17 cellular contexts compared by ENCODE assay signal in the genomic region with DNA sequence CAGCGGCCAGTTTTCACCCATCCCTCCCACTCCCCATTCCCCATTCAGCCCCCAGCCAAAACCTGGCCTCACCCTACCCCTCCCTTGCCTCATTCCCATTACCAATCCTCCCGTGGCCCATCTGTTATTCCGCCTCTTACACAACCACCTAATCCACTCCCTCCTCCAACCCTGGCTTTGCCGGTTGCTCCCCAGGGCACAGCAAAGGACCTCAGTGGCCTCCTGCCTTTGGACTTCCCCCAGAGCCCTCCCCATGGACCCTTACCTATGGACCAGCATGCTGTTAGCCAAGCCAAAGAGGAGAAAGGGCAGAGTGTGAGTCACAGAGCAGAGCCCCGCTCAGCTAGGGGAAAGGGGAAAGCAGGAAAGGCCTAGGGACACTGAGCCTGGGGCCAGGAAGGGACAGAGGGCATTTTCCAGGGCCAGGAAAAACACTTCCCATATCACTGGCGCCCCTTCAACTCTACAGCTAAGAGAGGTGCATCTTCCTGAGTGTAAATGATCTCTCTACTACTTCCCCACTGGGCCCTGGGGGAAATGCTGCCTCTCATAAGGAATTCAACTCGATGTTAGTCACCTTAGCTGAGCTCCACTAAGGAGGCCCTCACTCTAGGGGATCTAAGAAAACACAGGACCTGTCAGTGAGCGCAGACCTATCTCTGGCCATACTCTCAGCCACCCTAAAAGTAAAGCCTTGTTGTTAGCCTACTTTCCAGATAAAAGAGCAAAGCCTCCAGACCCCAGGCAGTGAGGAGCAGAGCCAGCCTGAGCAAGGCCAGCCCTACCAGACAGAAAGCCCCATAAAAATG. TPM values are rescaled to one million over a fixed set of nuclear protein-coding genes. Genes with fewer than 3 reads are reported as not detected.
A peak's percentile ranks its signal among the peaks of the same experiment; 100 is the strongest.
DNase-seq lines count a peak whose midpoint lies in the region; ATAC-seq and TF ChIP-seq lines count a peak whose summit lies in the region.
"Had no signal": no experiment of that assay in that cellular context is flagged by ENCODE, and none has a peak within 500 bp of the region (broad histone marks: within the 10 kb centered on the region; RNA-seq: fewer than 3 reads in every experiment).

No MANE protein-coding gene starts in this region.

- no peak overlapping the region for H3K4me2 ChIP-seq in SK-N-SH

- TF ChIP-seq RAD21 in SK-N-SH (IDR thresholded peaks at IDR 0.05; ENCODE audit: low read length) = no peak

- DNase-seq in SK-N-SH = no peak
- DNase-seq in NCI-H82 treated with DMSO at 0.1 percent for 48 hours (lab: John Stamatoyannopoulos, UW; ENCODE audit: unreplicated experiment) = peak; percentile 72
- DNase-seq in renal cortical epithelial cell (ENCODE audit: low read depth) = peak; percentile 44
- no peak for DNase-seq in stimulated activated naive CD4-positive, alpha-beta T cell treated with Interleukin-2 at 50 U/mL for 16 hours (lab: John Stamatoyannopoulos, UW)
- no peak for DNase-seq in NCI-H748 treated with DMSO at 0.1 percent for 48 hours (lab: John Stamatoyannopoulos, UW)
- DNase-seq: activated CD4-positive, alpha-beta memory T cell treated with anti-CD3 and anti-CD28 coated beads for 36 hours; heart right ventricle; NCI-H1092; NCI-H446 treated with DMSO at 0.1 percent for 48 hours; RPMI8226; stimulated activated CD4-positive, alpha-beta T cell treated with anti-CD3 and anti-CD28 coated beads, Interleukin-12 subunit alpha, Interleukin-12 subunit beta, amount 100 ng/mL, for 4 hours had no signal

- peak; percentile 47; the same call in 2 of the 3 replicates for ATAC-seq in SK-N-SH treated with all-trans-retinoic acid at 6 μM for 48 hours
- ATAC-seq in gastroesophageal sphincter = peak; percentile 74
- no peak for ATAC-seq in GM21423 (IDR thresholded peaks at IDR 0.05; ENCODE audit: unreplicated experiment)
- ATAC-seq: activated T-helper 17 cell treated with anti-CD3 and anti-CD28 coated beads, Interleukin-2, amount 50 U/mL, for 72 hours had no signal

- no peak overlapping the region for H3K27ac ChIP-seq in SK-N-SH (ENCODE audit: low read depth in 2 of 2, low read length in 1 of 2)
- no peak overlapping the region for H3K27ac ChIP-seq in gastroesophageal sphincter
- H3K27ac ChIP-seq: neutrophil, thoracic aorta had no signal

- TF ChIP-seq POLR2A in gastroesophageal sphincter (IDR thresholded peaks at IDR 0.05) = no peak

- no peak overlapping the region for H3K9ac ChIP-seq in SK-N-SH

- H3K27me3 ChIP-seq in SK-N-SH (ENCODE audit: insufficient read depth) (no peaks in the 10 kb centered on the region), gastroesophageal sphincter (no peaks in the 10 kb centered on the region)
- H3K27me3 ChIP-seq: heart right ventricle, neutrophil had no signal

- POLR2A ChIA-PET in SK-N-SH (lab: Yijun Ruan, JAX) = no interaction called here

- H3K9me2 ChIP-seq in SK-N-SH = no peaks in the 10 kb centered on the region

- H3K9me3 ChIP-seq in SK-N-SH (no peaks in the 10 kb centered on the region), gastroesophageal sphincter (no peaks in the 10 kb centered on the region)
- H3K9me3 ChIP-seq: heart right ventricle, neutrophil, thoracic aorta had no signal

- peaks cover 0 to 24% of the 10 kb centered on the region in 2 experiments; a peak in 1 of 4 replicates for H3K4me1 ChIP-seq in SK-N-SH (ENCODE audit: control insufficient read depth in 1 of 2, insufficient read depth in 2 of 2, low read depth in 1 of 2, low read length in 1 of 2)
- H3K4me1 ChIP-seq in gastroesophageal sphincter = no peaks in the 10 kb centered on the region

- CTCF ChIA-PET in SK-N-SH (lab: Yijun Ruan, JAX) = interaction anchor here (0.6 to 3.9 kb wide), 3 partner anchors 61 to 588 kb away, joined by 3 to 12 read pairs (median 4); no protein-coding TSS in a partner anchor

- no peaks in the 10 kb centered on the region for H3F3A ChIP-seq in SK-N-SH (replicated peaks; ENCODE audit: insufficient read depth)

- H3K36me3 ChIP-seq in SK-N-SH (replicated peaks in 1 of 2; ENCODE audit: control insufficient read depth in 1 of 2, insufficient read depth in 2 of 2, low read length in 1 of 2) (no peaks in the 10 kb centered on the region), gastroesophageal sphincter (peaks cover 0 to 10% of the 10 kb centered on the region in 2 donors)
- H3K36me3 ChIP-seq: neutrophil, thoracic aorta had no signal

- H3K79me2 ChIP-seq in SK-N-SH (ENCODE audit: insufficient read depth) = peaks cover 16% of the 10 kb centered on the region; the same call in 1 of the 2 replicates

- H2AFZ ChIP-seq in SK-N-SH (ENCODE audit: low read depth) = no peak overlapping the region

- no peak for TF ChIP-seq EP300 in SK-N-SH (IDR thresholded peaks at IDR 0.05; ENCODE audit: borderline replicate concordance in 1 of 2, low read depth in 1 of 2, low read length in 1 of 2)
- no peak for TF ChIP-seq EP300 in gastroesophageal sphincter (IDR thresholded peaks at IDR 0.05)

- WGBS in SK-N-SH (ENCODE audit: low lambda C conversion rate) = 82% methylated on average over 8 of the region's 8 CpGs
- WGBS in gastroesophageal sphincter (ENCODE audit: low coverage in 1 of 2), 2 donors = 78 to 90% methylated on average over 4 of the region's 8 CpGs

- no peak overlapping the region for H3K4me3 ChIP-seq in SK-N-SH (ENCODE audit: low read depth in 2 of 2, low read length in 1 of 2)
- no peak overlapping the region for H3K4me3 ChIP-seq in gastroesophageal sphincter
- H3K4me3 ChIP-seq: heart right ventricle, thoracic aorta had no signal

- TF ChIP-seq CTCF in SK-N-SH (IDR thresholded peaks at IDR 0.05) (no peak), gastroesophageal sphincter (IDR thresholded peaks at IDR 0.05) (no peak)

- no peaks in the 10 kb centered on the region for H4K20me1 ChIP-seq in SK-N-SH (ENCODE audit: insufficient read depth)

TF ChIP-seq in SK-N-SH treated with all-trans-retinoic acid at 6 μM for 48 hours, 23 proteins besides CTCF, POLR2A, EP300 and RAD21 (continues in another document):
- TF ChIP-seq ESRRG (CRISPR knock-in tag; IDR thresholded peaks at IDR 0.05) (no peak), ZNF565 (CRISPR knock-in tag; conservative IDR thresholded peaks at IDR 0.05; ENCODE audit: low read depth) (no peak), CREB5 (CRISPR knock-in tag; IDR thresholded peaks at IDR 0.05; ENCODE audit: low read depth) (no peak), ARNTL (CRISPR knock-in tag; IDR thresholded peaks at IDR 0.05; ENCODE audit: borderline replicate concordance, low read depth) (no peak)

TF ChIP-seq in SK-N-SH, 30 proteins besides CTCF, POLR2A, EP300 and RAD21 (continues in another document):
- TF ChIP-seq MXI1 (IDR thresholded peaks at IDR 0.05; ENCODE audit: low read depth, low read length) = no peak
- TF ChIP-seq MAX (IDR thresholded peaks at IDR 0.05; ENCODE audit: low read depth) = no peak
- no peak for TF ChIP-seq NRF1 (IDR thresholded peaks at IDR 0.05; ENCODE audit: low read depth, low read length)
- TF ChIP-seq, protein P1, sequence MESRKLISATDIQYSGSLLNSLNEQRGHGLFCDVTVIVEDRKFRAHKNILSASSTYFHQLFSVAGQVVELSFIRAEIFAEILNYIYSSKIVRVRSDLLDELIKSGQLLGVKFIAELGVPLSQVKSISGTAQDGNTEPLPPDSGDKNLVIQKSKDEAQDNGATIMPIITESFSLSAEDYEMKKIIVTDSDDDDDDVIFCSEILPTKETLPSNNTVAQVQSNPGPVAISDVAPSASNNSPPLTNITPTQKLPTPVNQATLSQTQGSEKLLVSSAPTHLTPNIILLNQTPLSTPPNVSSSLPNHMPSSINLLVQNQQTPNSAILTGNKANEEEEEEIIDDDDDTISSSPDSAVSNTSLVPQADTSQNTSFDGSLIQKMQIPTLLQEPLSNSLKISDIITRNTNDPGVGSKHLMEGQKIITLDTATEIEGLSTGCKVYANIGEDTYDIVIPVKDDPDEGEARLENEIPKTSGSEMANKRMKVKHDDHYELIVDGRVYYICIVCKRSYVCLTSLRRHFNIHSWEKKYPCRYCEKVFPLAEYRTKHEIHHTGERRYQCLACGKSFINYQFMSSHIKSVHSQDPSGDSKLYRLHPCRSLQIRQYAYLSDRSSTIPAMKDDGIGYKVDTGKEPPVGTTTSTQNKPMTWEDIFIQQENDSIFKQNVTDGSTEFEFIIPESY (IDR thresholded peaks at IDR 0.05; ENCODE audit: borderline replicate concordance, low read depth) = no peak
- no peak for TF ChIP-seq TEAD4 (IDR thresholded peaks at IDR 0.05; ENCODE audit: borderline replicate concordance, insufficient read depth)
- TF ChIP-seq EZH2phosphoT487 (IDR thresholded peaks at IDR 0.05; ENCODE audit: borderline replicate concordance, low read depth) = no peak
- no peak for TF ChIP-seq SMC3 (IDR thresholded peaks at IDR 0.05; ENCODE audit: low read depth, low read length)
- TF ChIP-seq GATA2 (CRISPR knock-in tag; IDR thresholded peaks at IDR 0.05) = no peak
- TF ChIP-seq GABPA (IDR thresholded peaks at IDR 0.05; ENCODE audit: low read depth) = no peak
- no peak for TF ChIP-seq USF2 (IDR thresholded peaks at IDR 0.05; ENCODE audit: borderline replicate concordance, low read depth, low read length)
- TF ChIP-seq SIN3A (IDR thresholded peaks at IDR 0.05; ENCODE audit: borderline replicate concordance, low read depth, low read length) = no peak
- no peak for TF ChIP-seq FOSL2 (IDR thresholded peaks at IDR 0.05; ENCODE audit: borderline replicate concordance, low read depth)
- TF ChIP-seq RFX5 (IDR thresholded peaks at IDR 0.05; ENCODE audit: low read length) = no peak
- no peak for TF ChIP-seq FOXM1 (IDR thresholded peaks at IDR 0.05; ENCODE audit: low read depth)

RNA-seq across cellular contexts. Expression of gene PEMT, which starts 10.6 kb away (rescaled TPM):
- 49.8 and 52.8 TPM in 2 replicates for polyA plus RNA-seq in SK-N-SH (2012; rRNA removed)
- polyA plus RNA-seq in SK-N-SH (2012; cell fraction: cytosol; rRNA removed) = 26.8 and 41.1 TPM in 2 replicates
- polyA plus RNA-seq in SK-N-SH (2012; cell fraction: nucleus; rRNA removed) = 19.4 and 22.2 TPM in 2 replicates
- total RNA-seq in gastroesophageal sphincter (10 to 100 TPM in 3 of 4 donors, 1 to 10 TPM in 1; 8.6 to 20.7 (median 17.5) TPM), renal cortical epithelial cell (36.0 and 36.6 TPM in 2 replicates)

Comparison
In these comparisons a context has a peak if more than half of its experiments do, and no peak if none do; other contexts are left out.
1. DNase-seq: peak in NCI-H82 treated with DMSO at 0.1 percent for 48 hours (single experiment) and renal cortical epithelial cell (single experiment); none in SK-N-SH (single experiment), stimulated activated naive CD4-positive, alpha-beta T cell treated with Interleukin-2 at 50 U/mL for 16 hours (single experiment) and NCI-H748 treated with DMSO at 0.1 percent for 48 hours (single experiment).